Comparison of ENCODE assay signal across 10 cellular contexts in the genomic region with DNA sequence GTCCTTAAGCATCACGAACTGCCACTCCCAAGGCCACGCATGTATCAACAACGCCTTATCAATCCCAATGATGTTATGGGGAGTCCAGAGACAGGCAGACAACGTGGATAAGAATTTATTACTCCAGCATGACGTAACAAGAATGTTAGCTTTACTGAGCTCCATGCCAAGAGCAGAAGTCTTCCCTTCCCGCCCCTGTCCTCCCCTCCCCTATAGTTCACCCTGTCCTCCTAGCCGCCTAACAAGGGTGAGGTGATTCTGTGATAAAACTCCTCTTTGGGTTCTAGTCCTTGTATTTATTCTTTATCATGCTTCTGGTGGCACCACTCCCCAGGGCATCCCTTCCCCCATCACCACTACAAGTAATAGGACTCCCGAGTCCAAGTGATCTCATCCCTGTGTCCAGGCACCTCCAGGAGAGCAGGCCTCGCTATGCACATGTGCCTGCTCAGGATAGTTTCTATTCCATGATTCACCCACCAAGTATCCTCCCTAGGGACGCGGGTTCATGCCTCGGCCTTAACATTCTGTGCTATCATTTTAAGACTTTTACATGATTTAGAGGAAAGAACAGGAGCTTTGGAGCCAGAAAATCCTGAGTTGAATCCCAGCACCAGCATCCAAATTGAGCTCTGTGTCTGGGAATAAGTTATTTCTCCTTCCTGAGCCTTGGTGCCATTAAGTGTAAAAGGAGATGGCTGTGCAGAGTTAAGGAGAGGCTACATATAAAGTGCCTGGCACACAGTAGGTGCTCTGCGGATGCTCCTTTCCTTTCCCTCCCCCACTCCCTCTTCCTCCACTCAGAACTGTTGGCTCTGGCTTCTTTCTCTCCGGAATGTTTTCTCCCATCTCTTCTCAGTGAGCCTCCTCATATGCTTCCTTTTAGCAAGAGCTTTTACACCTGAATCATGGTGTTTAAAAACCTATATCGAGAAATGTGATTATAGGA. TPM values are rescaled to one million over a fixed set of nuclear protein-coding genes. Genes with fewer than 3 reads are reported as not detected.
DNase-seq lines count a peak whose midpoint lies in the region; ATAC-seq and TF ChIP-seq lines count a peak whose summit lies in the region.
"Had no signal": no experiment of that assay in that cellular context is flagged by ENCODE, and none has a peak within 500 bp of the region (broad histone marks: within the 10 kb centered on the region; RNA-seq: fewer than 3 reads in every experiment).

No MANE protein-coding gene starts in this region.

- no peaks in the 10 kb centered on the region for H3K4me1 Mint-ChIP-seq in stimulated activated naive B cell treated with anti-CD40 and anti-IgM and Interleukin-4, amounts not matched to agents 10 μg/mL and 1 μg/mL and 100 μg/mL, for 72 hours

- no peaks in the 10 kb centered on the region for H3K36me3 ChIP-seq in adrenal gland (replicated peaks in 1 of 2)

- H3K27me3 Mint-ChIP-seq in stimulated activated naive B cell treated with anti-CD40 and anti-IgM and Interleukin-4, amounts not matched to agents 10 μg/mL and 1 μg/mL and 100 μg/mL, for 72 hours = peaks cover 0 to 5% of the 10 kb centered on the region in 2 donors

- peaks cover 4 to 15% of the 10 kb centered on the region in 2 donors for H3K36me3 Mint-ChIP-seq in stimulated activated naive B cell treated with anti-CD40 and anti-IgM and Interleukin-4, amounts not matched to agents 10 μg/mL and 1 μg/mL and 100 μg/mL, for 72 hours

- peaks cover 12 to 16% of the 10 kb centered on the region in 2 donors for H3K9me3 Mint-ChIP-seq in stimulated activated naive B cell treated with anti-CD40 and anti-IgM and Interleukin-4, amounts not matched to agents 10 μg/mL and 1 μg/mL and 100 μg/mL, for 72 hours

- H3K4me3 ChIP-seq in adrenal gland = no peak overlapping the region
- H3K4me3 ChIP-seq: lung had no signal

- H3K9me3 ChIP-seq in adrenal gland (replicated peaks in 1 of 3) = no peaks in the 10 kb centered on the region

- DNase-seq in H4 (ENCODE audit: low spot score) (peak; percentile 89), adrenal gland (peak in 4 of 7 donors; percentile 22 to 72 (median 44)), left ventricle myocardium superior (no peak), smooth muscle cell of the brain vasculature (ENCODE audit: low read depth, low spot score) (peak; percentile 86), NCI-H774 (lab: John Stamatoyannopoulos, UW) (no peak)
- no peak for DNase-seq in stimulated activated naive B cell treated with anti-CD40 and anti-IgM and Interleukin-4, amounts not matched to agents 10 μg/mL and 1 μg/mL and 100 μg/mL, for 72 hours
- DNase-seq: activated effector memory CD4-positive, alpha-beta T cell treated with Interleukin-2 at 50 U/mL for 16 hours had no signal

- peak; percentile 61 for ATAC-seq in left ventricle myocardium superior
- no peak for ATAC-seq in HG03342 (IDR thresholded peaks at IDR 0.05; ENCODE audit: unreplicated experiment)
- ATAC-seq in GM18868 (IDR thresholded peaks at IDR 0.05; ENCODE audit: unreplicated experiment) = no peak
- ATAC-seq in stimulated activated naive B cell treated with anti-CD40 and anti-IgM and Interleukin-4, amounts not matched to agents 10 μg/mL and 1 μg/mL and 100 μg/mL, for 72 hours (replicated peaks) = no peak

- no peak for TF ChIP-seq POLR2A in adrenal gland (IDR thresholded peaks at IDR 0.05)

- H3K4me1 ChIP-seq in adrenal gland (replicated peaks in 1 of 2) = no peaks in the 10 kb centered on the region

- H3K4me3 Mint-ChIP-seq in stimulated activated naive B cell treated with anti-CD40 and anti-IgM and Interleukin-4, amounts not matched to agents 10 μg/mL and 1 μg/mL and 100 μg/mL, for 72 hours = no peak overlapping the region

- H3K27me3 ChIP-seq in adrenal gland = no peaks in the 10 kb centered on the region

- H3K27ac Mint-ChIP-seq in stimulated activated naive B cell treated with anti-CD40 and anti-IgM and Interleukin-4, amounts not matched to agents 10 μg/mL and 1 μg/mL and 100 μg/mL, for 72 hours = no peak overlapping the region

- peak overlapping the region in 1 of 5 donors; percentile 43 for H3K27ac ChIP-seq in adrenal gland

- TF ChIP-seq CTCF in adrenal gland (IDR thresholded peaks at IDR 0.05) = no peak

- intact Hi-C loops in adrenal gland (cut with DNase I) (no loop called here), left ventricle myocardium superior (cut with micrococcal nuclease) (no loop called here)

- WGBS in adrenal gland, 4 donors = 59 to 72% (median 65%) methylated on average over 15 of the region's 15 CpGs

RNA-seq across cellular contexts. Expression of a gene that starts 15.3 kb away (rescaled TPM):
- 19.8 and 24.4 TPM in 2 replicates for total RNA-seq in H4 (2014; rRNA removed; shearing (Covaris generic))
- total RNA-seq in adrenal gland = 10 to 100 TPM in 1 of 8 donors, 1 to 10 TPM in 7; 2.6 to 10.3 (median 6.3) TPM
- polyA plus RNA-seq in adrenal gland = 1 to 10 TPM; 4.3 to 6.8 (median 5.7) TPM
- 5.3 TPM for total RNA-seq in left ventricle myocardium superior

Comparison
In these comparisons a context has a peak if more than half of its experiments do, and no peak if none do; other contexts are left out.
1. DNase-seq: peak in H4 (single experiment), adrenal gland (4 of 7) and smooth muscle cell of the brain vasculature (single experiment); none in left ventricle myocardium superior (single experiment), NCI-H774 (single experiment) and stimulated activated naive B cell treated with anti-CD40 and anti-IgM and Interleukin-4, amounts not matched to agents 10 μg/mL and 1 μg/mL and 100 μg/mL, for 72 hours (single experiment).